29 cellular contexts compared by ENCODE assay signal in genomic region chr6:152151930-152152329, GRCh38.
A peak's percentile ranks its signal among the peaks of the same experiment; 100 is the strongest.
DNase-seq lines count a peak whose midpoint lies in the region; ATAC-seq, FAIRE-seq and TF ChIP-seq lines count a peak whose summit lies in the region.
"Had no signal": no experiment of that assay in that cellular context is flagged by ENCODE, and none has a peak within 500 bp of the region (broad histone marks: within the 10 kb centered on the region; RNA-seq: fewer than 3 reads in every experiment).

No MANE protein-coding gene starts in this region.

- no peak overlapping the region for H3K4me3 Mint-ChIP-seq in CD8-positive, alpha-beta T cell
- H3K4me3 Mint-ChIP-seq: activated T-helper 17 cell treated with anti-CD3 and anti-CD28 coated beads, Interleukin-2, amount 50 U/mL, for 72 hours; brain; effector memory CD8-positive, alpha-beta T cell; type B pancreatic cell; WTC11 had no signal

- no peaks in the 10 kb centered on the region for H4K20me1 ChIP-seq in H1 (replicated peaks in 1 of 2; ENCODE audit: control insufficient read depth in 1 of 2, insufficient read depth in 2 of 2, low read length in 2 of 2)

- no peak overlapping the region for H3K23ac ChIP-seq in H1 (ENCODE audit: insufficient read length)

- H3K4me3 ChIP-seq in CD8-positive, alpha-beta T cell (ENCODE audit: low read depth, low read length) = no peak overlapping the region
- H3K4me3 ChIP-seq in H1 (ENCODE audit: extremely low read depth in 1 of 4, insufficient read depth in 2 of 4, low read depth in 3 of 4, low read length in 4 of 4) = no peak overlapping the region
- no peak overlapping the region for H3K4me3 ChIP-seq in neutrophil (ENCODE audit: low read depth in 1 of 2, low read length in 1 of 2)
- H3K4me3 ChIP-seq in coronary artery = no peak overlapping the region
- H3K4me3 ChIP-seq: gastroesophageal sphincter, mucosa of descending colon, psoas muscle had no signal

- no peak overlapping the region for H3K27ac ChIP-seq in CD8-positive, alpha-beta T cell (ENCODE audit: low read depth, low read length)
- H3K27ac ChIP-seq in H1 (ENCODE audit: low read depth, low read length) (no peak overlapping the region), neutrophil (peak overlapping the region; percentile 59), coronary artery (no peak overlapping the region)
- H3K27ac ChIP-seq: gastroesophageal sphincter, psoas muscle had no signal

- no peak for DNase-seq in CD8-positive, alpha-beta T cell
- DNase-seq in H1 (ENCODE audit: low read depth in 1 of 2, low spot score in 2 of 2) (no peak), putamen (ENCODE audit: low spot score) (no peak), OCI-M1 (lab: John Stamatoyannopoulos, UW) (no peak), coronary artery (ENCODE audit: low spot score) (no peak)
- DNase-seq: activated CD4-positive, alpha-beta T cell treated with anti-CD3 and anti-CD28 coated beads, Interleukin-2, amount 50 U/mL, for 48 hours; activated CD8-positive, alpha-beta memory T cell treated with anti-CD3 and anti-CD28 coated beads, Interleukin-2, amount 50 U/mL, for 4 hours; Caco-2; DMS79; effector memory CD8-positive, alpha-beta T cell; mucosa of descending colon; NCI-H1694 treated with DMSO at 0.1 percent for 48 hours; NCI-H2171 treated with DMSO at 0.1 percent for 48 hours; NCI-H524 treated with DMSO at 0.1 percent for 48 hours; psoas muscle; stimulated activated CD4-positive, alpha-beta T cell treated with anti-CD3 and anti-CD28 coated beads, Interleukin-1b, Interleukin-23, amount 100 ng/mL, for 48 hours; T-helper 2 cell had no signal

- H2BK120ac ChIP-seq in H1 (replicated peaks; ENCODE audit: low read depth, low read length) = no peak overlapping the region

- H2BK12ac ChIP-seq in H1 (ENCODE audit: low read depth, low read length) = no peak overlapping the region

- TF ChIP-seq RAD21 in H1 (IDR thresholded peaks at IDR 0.05 in 1 of 2, conservative IDR thresholded peaks at IDR 0.05 in 1 of 2; ENCODE audit: low read depth in 2 of 2, low read length in 2 of 2) = no peak

- H3K9ac ChIP-seq in H1 (replicated peaks in 1 of 4; ENCODE audit: extremely low read depth in 1 of 4, low read depth in 3 of 4, low read length in 3 of 4) = no peak overlapping the region

- H2BK5ac ChIP-seq in H1 (ENCODE audit: low read depth, low read length) = no peak overlapping the region

- H3K56ac ChIP-seq in H1 (replicated peaks; ENCODE audit: insufficient read length, low read depth, low read length) = no peak overlapping the region

- no peak for TF ChIP-seq POLR2A in H1 (IDR thresholded peaks at IDR 0.05; ENCODE audit: control extremely low read depth in 1 of 2, low read depth in 2 of 2, low read length in 2 of 2)

- peaks cover 3% of the 10 kb centered on the region for H3K4me1 Mint-ChIP-seq in CD8-positive, alpha-beta T cell (ENCODE audit: low read depth)
- H3K4me1 Mint-ChIP-seq: activated T-helper 17 cell treated with anti-CD3 and anti-CD28 coated beads, Interleukin-2, amount 50 U/mL, for 72 hours had no signal

- H2BK15ac ChIP-seq in H1 (ENCODE audit: low read length) = no peak overlapping the region

- peak overlapping the region; percentile 37 for H3K27ac Mint-ChIP-seq in CD8-positive, alpha-beta T cell
- H3K27ac Mint-ChIP-seq: activated T-helper 17 cell treated with anti-CD3 and anti-CD28 coated beads, Interleukin-2, amount 50 U/mL, for 72 hours; brain; type B pancreatic cell; WTC11 had no signal

- H3K36me3 Mint-ChIP-seq in CD8-positive, alpha-beta T cell = peaks cover 91% of the 10 kb centered on the region
- H3K36me3 Mint-ChIP-seq: WTC11 had no signal

- TF ChIP-seq CTCF in CD8-positive, alpha-beta T cell (IDR thresholded peaks at IDR 0.05) = no peak
- TF ChIP-seq CTCF in H1 (IDR thresholded peaks at IDR 0.05; ENCODE audit: control extremely low read depth in 1 of 3, insufficient read depth in 1 of 3, low read depth in 1 of 3, low read length in 3 of 3) (no peak), neutrophil (IDR thresholded peaks at IDR 0.05) (no peak), coronary artery (IDR thresholded peaks at IDR 0.05) (no peak)

- peak overlapping the region; percentile 21; the same call in 1 of the 2 replicates for H2AFZ ChIP-seq in H1 (ENCODE audit: low read length)

- H3K4me2 ChIP-seq in H1 (ENCODE audit: insufficient read depth in 1 of 2, low read depth in 2 of 2, low read length in 2 of 2) = no peak overlapping the region

- H3K4ac ChIP-seq in H1 (replicated peaks; ENCODE audit: insufficient read length, low read depth, low read length) = no peak overlapping the region

- 92% methylated on average over 13 of the region's 13 CpGs; no CpG with 5 or more reads in 1 of the 2 experiments for WGBS in H1 (ENCODE audit: extremely low coverage in 1 of 2, insufficient coverage in 1 of 2, insufficient read length in 1 of 2, insufficient replicate concordance in 2 of 2, low coverage in 1 of 2, low lambda C conversion rate in 2 of 2, missing lambda C conversion rate in 1 of 2), 2 experiments

- H2BK20ac ChIP-seq in H1 (ENCODE audit: low read length) = no peak overlapping the region

- ATAC-seq in CD8-positive, alpha-beta T cell = no peak
- no peak; the same call in 2 of the 3 replicates for ATAC-seq in SK-N-SH treated with all-trans-retinoic acid at 6 μM for 48 hours
- ATAC-seq in HG02870 (IDR thresholded peaks at IDR 0.05; ENCODE audit: unreplicated experiment) = no peak
- ATAC-seq: activated T-helper 17 cell treated with anti-CD3 and anti-CD28 coated beads, Interleukin-2, amount 50 U/mL, for 72 hours; effector memory CD8-positive, alpha-beta T cell; esophagus mucosa; gastroesophageal sphincter; HepG2; mucosa of descending colon; psoas muscle; WTC11 had no signal

- no peaks in the 10 kb centered on the region for H3K4me1 ChIP-seq in CD8-positive, alpha-beta T cell (ENCODE audit: insufficient read depth, low read length)
- H3K4me1 ChIP-seq in H1 (replicated peaks in 1 of 4; ENCODE audit: control insufficient read depth in 3 of 4, insufficient read depth in 4 of 4, low read length in 3 of 4) (no peaks in the 10 kb centered on the region), neutrophil (ENCODE audit: control insufficient read depth in 1 of 2, insufficient read depth in 1 of 2, low read depth in 1 of 2, low read length in 1 of 2) (peaks cover 0 to 5% of the 10 kb centered on the region in 2 experiments)
- H3K4me1 ChIP-seq: Caco-2 had no signal

- H3K18ac ChIP-seq in H1 (ENCODE audit: extremely low read depth, low read length) = no peak overlapping the region

- CTCF ChIA-PET in CD8-positive, alpha-beta T cell (lab: Charles Lee) = no interaction called here
- CTCF ChIA-PET in H1 (lab: Charles Lee; ENCODE audit: partially characterized antibody) = interaction anchor here (1.0 kb wide), 1 partner anchor 10 kb away, joined by 3 read pairs; no protein-coding TSS in a partner anchor

- no peaks in the 10 kb centered on the region for H3K27me3 Mint-ChIP-seq in CD8-positive, alpha-beta T cell (ENCODE audit: low read depth)
- H3K27me3 Mint-ChIP-seq: activated T-helper 17 cell treated with anti-CD3 and anti-CD28 coated beads, Interleukin-2, amount 50 U/mL, for 72 hours; brain; effector memory CD8-positive, alpha-beta T cell; type B pancreatic cell had no signal

- no peaks in the 10 kb centered on the region for H3K9me3 ChIP-seq in CD8-positive, alpha-beta T cell (ENCODE audit: low read length)
- no peaks in the 10 kb centered on the region for H3K9me3 ChIP-seq in H1 (ENCODE audit: insufficient read depth in 2 of 2, low read depth in 1 of 2, low read length in 1 of 2)
- H3K9me3 ChIP-seq in neutrophil = no peaks in the 10 kb centered on the region
- H3K9me3 ChIP-seq: Caco-2, gastroesophageal sphincter, mucosa of descending colon, psoas muscle had no signal

- H4K8ac ChIP-seq in H1 (ENCODE audit: extremely low read depth, insufficient read depth, low read length) = no peak overlapping the region

- intact Hi-C loops in CD8-positive, alpha-beta T cell (cut with DNase I, micrococcal nuclease) = loop anchor here in 1 of 2 experiments (10.0 kb wide), 1 partner anchor 123 kb away; no protein-coding TSS in a partner anchor

- no peak overlapping the region for H4K91ac ChIP-seq in H1 (replicated peaks; ENCODE audit: insufficient read length, low read length)

- no peak overlapping the region for H2AK5ac ChIP-seq in H1 (ENCODE audit: low read depth, low read length)

- FAIRE-seq in H1 (lab: Jason Lieb, UNC) = no peak
- FAIRE-seq: HepG2, keratinocyte, RCC 7860 had no signal

- POLR2A ChIA-PET in CD8-positive, alpha-beta T cell (lab: Charles Lee) = interaction anchor here (0.9 kb wide), 1 partner anchor 33 kb away, joined by 3 read pairs; no protein-coding TSS in a partner anchor
- POLR2A ChIA-PET in H1 (lab: Charles Lee; ENCODE audit: partially characterized antibody) = no interaction called here

- no peaks in the 10 kb centered on the region for H3K79me2 ChIP-seq in H1 (ENCODE audit: control insufficient read depth in 1 of 2, insufficient read depth in 2 of 2, low read length in 2 of 2)

- no peak overlapping the region for H4K5ac ChIP-seq in H1 (ENCODE audit: insufficient read length, low read depth, low read length)

- peaks cover 65% of the 10 kb centered on the region for H3K36me3 ChIP-seq in CD8-positive, alpha-beta T cell (ENCODE audit: insufficient read depth, low read length)
- no peaks in the 10 kb centered on the region for H3K36me3 ChIP-seq in H1 (ENCODE audit: control insufficient read depth in 2 of 4, insufficient read depth in 4 of 4, low read length in 3 of 4)
- peaks cover 96% of the 10 kb centered on the region for H3K36me3 ChIP-seq in neutrophil

- no peaks in the 10 kb centered on the region for H3K79me1 ChIP-seq in H1 (ENCODE audit: low read depth, low read length)

- TF ChIP-seq EP300 in H1 (IDR thresholded peaks at IDR 0.05; ENCODE audit: borderline replicate concordance in 1 of 2, low read depth in 2 of 2, low read length in 2 of 2) = no peak

- H3K23me2 ChIP-seq in H1 (ENCODE audit: low read depth, low read length) = no peaks in the 10 kb centered on the region

- no peaks in the 10 kb centered on the region for H3K9me3 Mint-ChIP-seq in CD8-positive, alpha-beta T cell
- H3K9me3 Mint-ChIP-seq: activated T-helper 17 cell treated with anti-CD3 and anti-CD28 coated beads, Interleukin-2, amount 50 U/mL, for 72 hours; brain; effector memory CD8-positive, alpha-beta T cell; type B pancreatic cell; WTC11 had no signal

- H3K27me3 ChIP-seq in CD8-positive, alpha-beta T cell (ENCODE audit: insufficient read depth, low read length) = no peaks in the 10 kb centered on the region
- H3K27me3 ChIP-seq in H1 (replicated peaks in 1 of 4; ENCODE audit: control insufficient read depth in 3 of 4, extremely low read depth in 1 of 4, insufficient read depth in 3 of 4, low read length in 3 of 4) (no peaks in the 10 kb centered on the region), neutrophil (no peaks in the 10 kb centered on the region)
- H3K27me3 ChIP-seq: gastroesophageal sphincter had no signal

- no peak overlapping the region for H3K14ac ChIP-seq in H1 (ENCODE audit: insufficient read length)

TF ChIP-seq in SK-N-SH treated with all-trans-retinoic acid at 6 μM for 48 hours, 23 proteins besides CTCF, POLR2A, EP300 and RAD21 (continues in another document):
- TF ChIP-seq CSDC2 (CRISPR knock-in tag; IDR thresholded peaks at IDR 0.05) (no peak), ZC3H10 (CRISPR knock-in tag; IDR thresholded peaks at IDR 0.05) (no peak)

TF ChIP-seq in H1, 55 proteins besides CTCF, POLR2A, EP300 and RAD21 (continues in another document):
- TF ChIP-seq CHD2 (IDR thresholded peaks at IDR 0.05; ENCODE audit: low read length) = no peak
- TF ChIP-seq SRF (IDR thresholded peaks at IDR 0.05; ENCODE audit: low read depth, low read length) = no peak
